In genomic region chr21:44012474-44013379, GRCh38 we compare ENCODE assay signal across 8 cellular contexts. TPM values are rescaled to one million over a fixed set of nuclear protein-coding genes. Genes with fewer than 3 reads are reported as not detected.
DNase-seq lines count a peak whose midpoint lies in the region; ATAC-seq and TF ChIP-seq lines count a peak whose summit lies in the region.

No MANE protein-coding gene starts in this region.

- H3K36me3 Mint-ChIP-seq in activated B cell treated with CpG ODN at 0.5 μM for 24 hours (ENCODE audit: low read depth), result peaks cover 11% of the 10 kb centered on the region

- TF ChIP-seq CTCF in GM10248 (IDR thresholded peaks at IDR 0.05; ENCODE audit: control extremely low read depth, extremely low read depth, low read depth, missing control alignments) (peak; percentile 78), MM.1S (IDR thresholded peaks at IDR 0.05; ENCODE audit: low read length) (peak; percentile 39), activated B cell treated with CpG ODN at 0.5 μM for 24 hours (IDR thresholded peaks at IDR 0.05) (no peak), cardiac fibroblast (IDR thresholded peaks at IDR 0.05; ENCODE audit: low read depth, low read length) (no peak)

- no peaks in the 10 kb centered on the region for H3K27me3 ChIP-seq in HAP-1 (ENCODE audit: low read depth)
- no peaks in the 10 kb centered on the region for H3K27me3 ChIP-seq in MM.1S (replicated peaks; ENCODE audit: insufficient read depth, low read length)
- no peaks in the 10 kb centered on the region for H3K27me3 ChIP-seq in layer of hippocampus (ENCODE audit: control insufficient read depth, insufficient read depth, low read length)

- peaks cover 62% of the 10 kb centered on the region for H3K79me2 ChIP-seq in MM.1S (ENCODE audit: low read length)

- no peaks in the 10 kb centered on the region for H3K9me3 ChIP-seq in HAP-1
- H3K9me3 ChIP-seq in MM.1S (replicated peaks; ENCODE audit: insufficient read depth, low read length), result no peaks in the 10 kb centered on the region

- H3K4me3 ChIP-seq in HAP-1, result peak overlapping the region; percentile 74
- H3K4me3 ChIP-seq in MM.1S (ENCODE audit: low read length), result peak overlapping the region; percentile 85
- peak overlapping the region; percentile 71 to 75 for H3K4me3 ChIP-seq in cardiac fibroblast (replicated peaks in 1 of 2; ENCODE audit: low read depth in 2 of 2, low read length in 2 of 2)

- 0 out of 2 replicates have a peak overlapping the region, but pooled peaks have one; percentile 7 for H2AFZ ChIP-seq in MM.1S (ENCODE audit: low read length)

- peak; percentile 79 for ATAC-seq in activated B cell treated with CpG ODN at 0.5 μM for 24 hours (ENCODE audit: low read depth)

- peaks cover 27% of the 10 kb centered on the region for H3F3A ChIP-seq in MM.1S (ENCODE audit: insufficient read depth, low read length)

- peaks cover 3% of the 10 kb centered on the region; the same call in 1 of the 2 replicates for H3K36me3 ChIP-seq in HAP-1 (replicated peaks)
- H3K36me3 ChIP-seq in MM.1S (replicated peaks; ENCODE audit: insufficient read depth, low read length), result no peaks in the 10 kb centered on the region

- CTCF ChIA-PET in GM10248 (lab: Yijun Ruan, JAX) (interaction anchor here (0.9 to 3.0 kb wide), 11 partner anchors 10 to 285 kb away, joined by 3 to 16 read pairs (median 3); no protein-coding TSS in a partner anchor), activated B cell treated with CpG ODN at 0.5 μM for 24 hours (lab: Charles Lee) (interaction anchor here (1.0 to 1.1 kb wide), 2 partner anchors 78 to 284 kb away, joined by 3 to 5 read pairs; no protein-coding TSS in a partner anchor)

- no peaks in the 10 kb centered on the region for H3K27me3 Mint-ChIP-seq in activated B cell treated with CpG ODN at 0.5 μM for 24 hours

- peaks cover 48% of the 10 kb centered on the region for H3K4me1 Mint-ChIP-seq in activated B cell treated with CpG ODN at 0.5 μM for 24 hours

- H3K9me2 ChIP-seq in MM.1S (replicated peaks; ENCODE audit: insufficient read depth, low read length), result no peaks in the 10 kb centered on the region

- DNase-seq in GM10248 (ENCODE audit: extremely low spot score) (peak; percentile 91), HAP-1 (ENCODE audit: low spot score in 2 of 2) (peak in 1 of 2 experiments; percentile 74), MM.1S (peak; percentile 93), activated B cell treated with CpG ODN at 0.5 μM for 24 hours (peak; percentile 77), cardiac fibroblast (ENCODE audit: low read depth in 2 of 2) (peak in 1 of 2 donors; percentile 43), NCI-H1048 (lab: John Stamatoyannopoulos, UW) (no peak)
- DNase-seq in stimulated activated CD4-positive, alpha-beta T cell treated with anti-CD3 and anti-CD28 coated beads, Interleukin-1b, Interleukin-23, amount 100 ng/mL, for 4 hours (ENCODE audit: low read depth in 2 of 2), result peak; percentile 67 to 82

- peak overlapping the region; percentile 74 for H3K27ac ChIP-seq in MM.1S (ENCODE audit: low read length)
- H3K27ac ChIP-seq in layer of hippocampus (ENCODE audit: low read depth, low read length), result peak overlapping the region; percentile 89

- intact Hi-C loops in activated B cell treated with CpG ODN at 0.5 μM for 24 hours (cut with micrococcal nuclease), result loop anchor here (1.0 to 2.0 kb wide), 7 partner anchors 9 to 1038 kb away; partner anchors contain the start of genes CFAP410 and PKNOX1

- in situ Hi-C loops in HAP-1 (cut with MboI; ENCODE audit: low sequenced_read_pairs), result no loop called here

- peak overlapping the region; percentile 81 for H3K9ac ChIP-seq in MM.1S (ENCODE audit: low read length)

- POLR2A ChIA-PET in GM10248 (lab: Yijun Ruan, JAX), result no interaction called here
- POLR2A ChIA-PET in activated B cell treated with CpG ODN at 0.5 μM for 24 hours (lab: Charles Lee), result interaction anchor here (0.5 to 2.1 kb wide), 9 partner anchors 9 to 285 kb away, joined by 3 to 10 read pairs (median 5); no protein-coding TSS in a partner anchor

- peak overlapping the region; percentile 85 for H3K27ac Mint-ChIP-seq in activated B cell treated with CpG ODN at 0.5 μM for 24 hours

- H3K4me1 ChIP-seq in HAP-1 (peaks cover 19% of the 10 kb centered on the region), MM.1S (ENCODE audit: low read length) (peaks cover 27% of the 10 kb centered on the region)

- peak overlapping the region; percentile 64 for H3K4me2 ChIP-seq in MM.1S (ENCODE audit: low read depth, low read length)

- H3K4me3 Mint-ChIP-seq in activated B cell treated with CpG ODN at 0.5 μM for 24 hours, result peak overlapping the region; percentile 87

- H3K9me3 Mint-ChIP-seq in activated B cell treated with CpG ODN at 0.5 μM for 24 hours, result no peaks in the 10 kb centered on the region

- H4K20me1 ChIP-seq in MM.1S (ENCODE audit: insufficient read depth, low read length), result peaks cover 43% of the 10 kb centered on the region

RNA-seq across cellular contexts. Expression of gene TRAPPC10, which starts 0.6 kb away (rescaled TPM):
- total RNA-seq in activated B cell treated with CpG ODN at 0.5 μM for 24 hours, result 77.8 and 96.0 TPM in 2 replicates

Comparison
In these comparisons a context has a peak if more than half of its experiments do, and no peak if none do; other contexts are left out.
1. CTCF ChIP-seq: peak in GM10248 (single experiment) and MM.1S (single experiment); none in activated B cell treated with CpG ODN at 0.5 μM for 24 hours (single experiment) and cardiac fibroblast (single experiment).
2. Peak in every context shown above with its lines, with median percentiles within 50 percentile points of each other: H3K4me3 ChIP-seq.